19 cellular contexts compared by ENCODE assay signal in genomic region chr16:80028581-80029380, GRCh38.
DNase-seq lines count a peak whose midpoint lies in the region; ATAC-seq, FAIRE-seq and TF ChIP-seq lines count a peak whose summit lies in the region.
"Had no signal": no experiment of that assay in that cellular context is flagged by ENCODE, and none has a peak within 500 bp of the region (broad histone marks: within the 10 kb centered on the region; RNA-seq: fewer than 3 reads in every experiment).

No MANE protein-coding gene starts in this region.

- H3K4me1 Mint-ChIP-seq in neural progenitor cell = peaks cover 21% of the 10 kb centered on the region

- no peak overlapping the region for H2AFZ ChIP-seq in neural progenitor cell (replicated peaks)

- H3K4me3 ChIP-seq in A549 = no peak overlapping the region
- no peak overlapping the region for H3K4me3 ChIP-seq in NT2/D1 (ENCODE audit: insufficient read length, low read depth)
- H3K4me3 ChIP-seq in fibroblast of villous mesenchyme (ENCODE audit: low read depth, low read length) = no peak overlapping the region
- no peak overlapping the region for H3K4me3 ChIP-seq in neural progenitor cell
- H3K4me3 ChIP-seq in suprapubic skin = no peak overlapping the region
- H3K4me3 ChIP-seq: BLaER1 treated with 17β-estradiol and CSF1 and Interleukin-3, amounts not matched to agents 10 nM and 100 nM had no signal

- no peak for TF ChIP-seq EP300 in A549 (IDR thresholded peaks at IDR 0.05)
- no peak for TF ChIP-seq EP300 in suprapubic skin (IDR thresholded peaks at IDR 0.05)

- H3F3A ChIP-seq in neural progenitor cell (ENCODE audit: low read depth) = peaks cover 15% of the 10 kb centered on the region

- H3K4me1 ChIP-seq in A549 (peaks cover 47% of the 10 kb centered on the region), NT2/D1 (ENCODE audit: insufficient read depth, insufficient read length) (peaks cover 4% of the 10 kb centered on the region), neural progenitor cell (peaks cover 18% of the 10 kb centered on the region), suprapubic skin (peaks cover 30% of the 10 kb centered on the region)

- H4K20me1 ChIP-seq in neural progenitor cell (ENCODE audit: low read depth) = no peaks in the 10 kb centered on the region
- H4K20me1 ChIP-seq: BLaER1 treated with 17β-estradiol and CSF1 and Interleukin-3, amounts not matched to agents 10 nM and 100 nM had no signal

- ATAC-seq in A549 = no peak
- ATAC-seq: PC-3, Right ventricle myocardium inferior had no signal

- H3K9ac ChIP-seq in NT2/D1 (ENCODE audit: insufficient read length, low read depth) (no peak overlapping the region), neural progenitor cell (no peak overlapping the region)
- H3K9ac ChIP-seq: BLaER1 treated with 17β-estradiol and CSF1 and Interleukin-3, amounts not matched to agents 10 nM and 100 nM had no signal

- CTCF ChIA-PET in A549 (lab: Yijun Ruan, JAX) = no interaction called here

- H3K27ac ChIP-seq in A549 (peak overlapping the region; percentile 88 to 94), neural progenitor cell (no peak overlapping the region), suprapubic skin (no peak overlapping the region)
- H3K27ac ChIP-seq: HL-60 had no signal

- H3K36me3 ChIP-seq in NT2/D1 (ENCODE audit: insufficient read depth, insufficient read length, low read length) = no peaks in the 10 kb centered on the region
- no peaks in the 10 kb centered on the region for H3K36me3 ChIP-seq in neural progenitor cell
- H3K36me3 ChIP-seq in suprapubic skin = no peaks in the 10 kb centered on the region
- H3K36me3 ChIP-seq: BLaER1 treated with 17β-estradiol and CSF1 and Interleukin-3, amounts not matched to agents 10 nM and 100 nM had no signal

- H3K27me3 ChIP-seq in NT2/D1 (ENCODE audit: insufficient read depth, insufficient read length) (no peaks in the 10 kb centered on the region), neural progenitor cell (peaks cover 30% of the 10 kb centered on the region), suprapubic skin (no peaks in the 10 kb centered on the region)
- H3K27me3 ChIP-seq: BLaER1 treated with 17β-estradiol and CSF1 and Interleukin-3, amounts not matched to agents 10 nM and 100 nM had no signal

- H3K4me2 ChIP-seq in A549 (no peak overlapping the region), neural progenitor cell (no peak overlapping the region)

- TF ChIP-seq POLR2A in A549 (IDR thresholded peaks at IDR 0.05; ENCODE audit: low read length) = no peak
- TF ChIP-seq POLR2A in suprapubic skin (IDR thresholded peaks at IDR 0.05) = no peak

- H3K4me3 Mint-ChIP-seq in neural progenitor cell = no peak overlapping the region

- TF ChIP-seq CTCF in A549 (IDR thresholded peaks at IDR 0.05) (no peak), fibroblast of villous mesenchyme (IDR thresholded peaks at IDR 0.05; ENCODE audit: insufficient read depth, low read depth, low read length) (no peak), neural progenitor cell (IDR thresholded peaks at IDR 0.05) (no peak), suprapubic skin (IDR thresholded peaks at IDR 0.05) (no peak)

- H3K36me3 Mint-ChIP-seq in neural progenitor cell = no peaks in the 10 kb centered on the region

- H3K27ac Mint-ChIP-seq in neural progenitor cell = no peak overlapping the region

- peaks cover 10% of the 10 kb centered on the region for H3K9me3 Mint-ChIP-seq in neural progenitor cell

- POLR2A ChIA-PET in A549 (lab: Yijun Ruan, JAX) = no interaction called here

- WGBS in A549 (ENCODE audit: missing lambda C conversion rate) = 97% methylated on average over 5 of the region's 5 CpGs
- 93% methylated on average over 5 of the region's 5 CpGs for WGBS in suprapubic skin

- H3K9me3 ChIP-seq in A549 (peaks cover 26% of the 10 kb centered on the region; the same call in 2 of the 3 replicates), NT2/D1 (ENCODE audit: insufficient read depth, low read length) (peaks cover 4% of the 10 kb centered on the region), neural progenitor cell (ENCODE audit: low read depth) (no peaks in the 10 kb centered on the region), suprapubic skin (no peaks in the 10 kb centered on the region)

- FAIRE-seq in A549 (lab: Jason Lieb, UNC) = no peak
- FAIRE-seq: GM12891 had no signal

- H3K27me3 Mint-ChIP-seq in neural progenitor cell (ENCODE audit: insufficient read depth, low read depth) = peaks cover 4% of the 10 kb centered on the region

- H3K79me2 ChIP-seq in neural progenitor cell (ENCODE audit: low read depth) = no peaks in the 10 kb centered on the region

- TF ChIP-seq RAD21 in A549 (conservative IDR thresholded peaks at IDR 0.05 in 1 of 2, IDR thresholded peaks at IDR 0.05 in 1 of 2) = no peak

- no peak for DNase-seq in A549 (ENCODE audit: low read depth in 1 of 2, low spot score in 1 of 2)
- DNase-seq in NT2/D1 (ENCODE audit: low read depth, low spot score) = peak; percentile 61
- DNase-seq in fibroblast of villous mesenchyme (ENCODE audit: low read depth) = peak; percentile 30
- DNase-seq in neural progenitor cell (ENCODE audit: low spot score) = peak; percentile 80
- DNase-seq in NCI-H526 (lab: John Stamatoyannopoulos, UW) = no peak
- DNase-seq in suprapubic skin (ENCODE audit: low spot score in 2 of 2) = no peak
- no peak for DNase-seq in activated CD4-positive, alpha-beta T cell treated with anti-CD3 and anti-CD28 coated beads for 4 hours
- no peak for DNase-seq in hepatic stellate cell (ENCODE audit: low spot score)
- DNase-seq: 8988T, GOT3, KBM-7, NCI-H1048, NCI-H1694, NCI-H2107, PC-3 had no signal

TF ChIP-seq in A549, 52 proteins besides CTCF, POLR2A, EP300 and RAD21:
- TF ChIP-seq, protein P1, sequence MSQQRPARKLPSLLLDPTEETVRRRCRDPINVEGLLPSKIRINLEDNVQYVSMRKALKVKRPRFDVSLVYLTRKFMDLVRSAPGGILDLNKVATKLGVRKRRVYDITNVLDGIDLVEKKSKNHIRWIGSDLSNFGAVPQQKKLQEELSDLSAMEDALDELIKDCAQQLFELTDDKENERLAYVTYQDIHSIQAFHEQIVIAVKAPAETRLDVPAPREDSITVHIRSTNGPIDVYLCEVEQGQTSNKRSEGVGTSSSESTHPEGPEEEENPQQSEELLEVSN (IDR thresholded peaks at IDR 0.05; ENCODE audit: borderline replicate concordance, low read depth) = no peak
- TF ChIP-seq TP53 (CRISPR knock-in tag; IDR thresholded peaks at IDR 0.05) (no peak), GATA3 (IDR thresholded peaks at IDR 0.05; ENCODE audit: borderline replicate concordance) (no peak)

Comparison
In these comparisons a context has a peak if more than half of its experiments do, and no peak if none do; other contexts are left out.
1. DNase-seq: peak in NT2/D1 (single experiment), fibroblast of villous mesenchyme (single experiment) and neural progenitor cell (single experiment); none in A549 (0 of 2), NCI-H526 (0 of 2), suprapubic skin (0 of 2), activated CD4-positive, alpha-beta T cell treated with anti-CD3 and anti-CD28 coated beads for 4 hours (0 of 2) and hepatic stellate cell (single experiment).
2. H3K27ac ChIP-seq: peak in A549 (2 of 2); none in neural progenitor cell (single experiment) and suprapubic skin (single experiment).